3 cellular contexts compared by ENCODE assay signal in genomic region chr7:100577507-100577906, GRCh38.
TF ChIP-seq lines count a peak whose summit lies in the region.

No MANE protein-coding gene starts in this region.

TF ChIP-seq in SK-N-SH, 30 proteins besides CTCF, POLR2A, EP300 and RAD21:
- TF ChIP-seq ELF1 (IDR thresholded peaks at IDR 0.05) (no peak), RCOR1 (IDR thresholded peaks at IDR 0.05; ENCODE audit: low read length) (no peak), GATA2 (CRISPR knock-in tag; IDR thresholded peaks at IDR 0.05) (no peak), FOXJ3 (CRISPR knock-in tag; IDR thresholded peaks at IDR 0.05) (no peak), POLR2AphosphoS5 (IDR thresholded peaks at IDR 0.05; ENCODE audit: low read depth, low read length) (no peak), FOSL2 (IDR thresholded peaks at IDR 0.05; ENCODE audit: borderline replicate concordance, low read depth) (no peak), JUND (IDR thresholded peaks at IDR 0.05) (no peak), IRF3 (IDR thresholded peaks at IDR 0.05; ENCODE audit: low read depth, low read length) (no peak), MXI1 (IDR thresholded peaks at IDR 0.05; ENCODE audit: low read depth, low read length) (no peak), TEAD4 (IDR thresholded peaks at IDR 0.05; ENCODE audit: borderline replicate concordance, insufficient read depth) (no peak)
TF ChIP-seq in SK-N-SH: peak in this region for 0.

TF ChIP-seq in SK-N-SH treated with all-trans-retinoic acid at 6 μM for 48 hours, 23 proteins besides CTCF, POLR2A, EP300 and RAD21 (continues in another document):
- TF ChIP-seq ARNTL (CRISPR knock-in tag; IDR thresholded peaks at IDR 0.05; ENCODE audit: borderline replicate concordance, low read depth): no peak
- no peak for TF ChIP-seq ISL1 (CRISPR knock-in tag; IDR thresholded peaks at IDR 0.05)
- TF ChIP-seq TSHZ2 (CRISPR knock-in tag; IDR thresholded peaks at IDR 0.05): no peak
- TF ChIP-seq GLIS3 (CRISPR knock-in tag; IDR thresholded peaks at IDR 0.05): no peak
- no peak for TF ChIP-seq CSDC2 (CRISPR knock-in tag; IDR thresholded peaks at IDR 0.05)
- no peak for TF ChIP-seq ZNF70 (CRISPR knock-in tag; IDR thresholded peaks at IDR 0.05)
- no peak for TF ChIP-seq OSR1 (CRISPR knock-in tag; IDR thresholded peaks at IDR 0.05)
- TF ChIP-seq ESRRG (CRISPR knock-in tag; IDR thresholded peaks at IDR 0.05): no peak
- TF ChIP-seq POU6F1 (CRISPR knock-in tag; IDR thresholded peaks at IDR 0.05; ENCODE audit: borderline replicate concordance, low read depth): no peak
- TF ChIP-seq ZC3H10 (CRISPR knock-in tag; IDR thresholded peaks at IDR 0.05): no peak
- no peak for TF ChIP-seq CSRNP3 (CRISPR knock-in tag; IDR thresholded peaks at IDR 0.05)
- TF ChIP-seq CREB5 (CRISPR knock-in tag; IDR thresholded peaks at IDR 0.05; ENCODE audit: low read depth): no peak
- no peak for TF ChIP-seq ZNF565 (CRISPR knock-in tag; conservative IDR thresholded peaks at IDR 0.05; ENCODE audit: low read depth)
- no peak for TF ChIP-seq ZFP3 (CRISPR knock-in tag; IDR thresholded peaks at IDR 0.05)
- no peak for TF ChIP-seq BACH2 (CRISPR knock-in tag; IDR thresholded peaks at IDR 0.05; ENCODE audit: borderline replicate concordance)
- TF ChIP-seq SNAI2 (CRISPR knock-in tag; IDR thresholded peaks at IDR 0.05): no peak
- TF ChIP-seq TCF4 (CRISPR knock-in tag; IDR thresholded peaks at IDR 0.05; ENCODE audit: borderline replicate concordance): no peak
- no peak for TF ChIP-seq PATZ1 (CRISPR knock-in tag; IDR thresholded peaks at IDR 0.05; ENCODE audit: borderline replicate concordance)

TF ChIP-seq in K562, 482 proteins besides CTCF, POLR2A, EP300 and RAD21:
- TF ChIP-seq POLR3A (IDR thresholded peaks at IDR 0.05; ENCODE audit: borderline replicate concordance, extremely low read depth, insufficient read depth, insufficient read length): no peak
- peak; percentile 18; the same call in 1 of the 2 replicates for TF ChIP-seq RBFOX2 (IDR thresholded peaks at IDR 0.05; ENCODE audit: low read depth, low read length)
